Comparison of ENCODE assay signal across 1 cellular context in genomic region chr19:12669272-12670158, GRCh38.
TF ChIP-seq lines count a peak whose summit lies in the region.

No MANE protein-coding gene starts in this region.

TF ChIP-seq in HepG2, 621 proteins besides CTCF, POLR2A, EP300 and RAD21 (continued from another document and continues in another):
- TF ChIP-seq HNF1A (IDR thresholded peaks at IDR 0.05; ENCODE audit: low read depth) (0 out of 2 replicates have a peak, but pooled peaks have one; percentile 21), HNF1A (CRISPR knock-in tag; IDR thresholded peaks at IDR 0.05; ENCODE audit: borderline replicate concordance) (no peak; the same call in 1 of the 2 replicates), ZNF709 (CRISPR knock-in tag; IDR thresholded peaks at IDR 0.05) (no peak), WIZ (CRISPR knock-in tag; IDR thresholded peaks at IDR 0.05) (0 out of 2 replicates have a peak, but pooled peaks have one; percentile 20), ZBTB26 (CRISPR knock-in tag; IDR thresholded peaks at IDR 0.05; ENCODE audit: borderline replicate concordance) (no peak), SNAI1 (CRISPR knock-in tag; IDR thresholded peaks at IDR 0.05; ENCODE audit: borderline replicate concordance) (no peak; the same call in 1 of the 2 replicates), RFXANK (CRISPR knock-in tag; IDR thresholded peaks at IDR 0.05) (0 out of 2 replicates have a peak, but pooled peaks have one; percentile 31), PRMT3 (CRISPR knock-in tag; IDR thresholded peaks at IDR 0.05; ENCODE audit: borderline replicate concordance, low read depth) (no peak), ZNF607 (CRISPR knock-in tag; IDR thresholded peaks at IDR 0.05; ENCODE audit: borderline replicate concordance) (peak; percentile 82; the same call in 1 of the 2 replicates), HNF4G (IDR thresholded peaks at IDR 0.05; ENCODE audit: borderline replicate concordance, low read depth, low read length) (no peak), HNF4G (CRISPR knock-in tag; IDR thresholded peaks at IDR 0.05; ENCODE audit: borderline replicate concordance, low read depth) (no peak), SUZ12 (IDR thresholded peaks at IDR 0.05; ENCODE audit: low read depth, low read length) (no peak), ZBTB37 (CRISPR knock-in tag; IDR thresholded peaks at IDR 0.05) (0 out of 2 replicates have a peak, but pooled peaks have one; percentile 22), ZNF772 (CRISPR knock-in tag; IDR thresholded peaks at IDR 0.05) (peak; percentile 51), AHDC1 (CRISPR knock-in tag; IDR thresholded peaks at IDR 0.05; ENCODE audit: borderline replicate concordance) (no peak), POLR2AphosphoS5 (IDR thresholded peaks at IDR 0.05; ENCODE audit: low read depth, low read length) (peak; percentile 83), MIXL1 (CRISPR knock-in tag; IDR thresholded peaks at IDR 0.05) (peak; percentile 31; the same call in 1 of the 2 replicates), ZNF746 (CRISPR knock-in tag; IDR thresholded peaks at IDR 0.05) (no peak), DPF2 (CRISPR knock-in tag; IDR thresholded peaks at IDR 0.05; ENCODE audit: borderline replicate concordance, low read depth) (no peak), ZMYM4 (CRISPR knock-in tag; IDR thresholded peaks at IDR 0.05) (no peak; the same call in none of the 2 replicates), PHB2 (IDR thresholded peaks at IDR 0.05; ENCODE audit: partially characterized antibody) (no peak), ARID4A (CRISPR knock-in tag; IDR thresholded peaks at IDR 0.05; ENCODE audit: borderline replicate concordance) (peak; percentile 93), SPEN (CRISPR knock-in tag; IDR thresholded peaks at IDR 0.05; ENCODE audit: low read depth) (peak; percentile 85), PCBP1 (IDR thresholded peaks at IDR 0.05; ENCODE audit: borderline replicate concordance, low read depth, low read length) (0 out of 2 replicates have a peak, but pooled peaks have one; percentile 35), ZNF703 (CRISPR knock-in tag; IDR thresholded peaks at IDR 0.05; ENCODE audit: borderline replicate concordance) (no peak), IRX3 (CRISPR knock-in tag; IDR thresholded peaks at IDR 0.05; ENCODE audit: borderline replicate concordance, low read depth) (no peak), MEF2D (CRISPR knock-in tag; IDR thresholded peaks at IDR 0.05) (no peak; the same call in 1 of the 2 replicates), ZSCAN30 (CRISPR knock-in tag; IDR thresholded peaks at IDR 0.05) (no peak), IRF1 (CRISPR knock-in tag; IDR thresholded peaks at IDR 0.05; ENCODE audit: low read depth) (peak; percentile 50; the same call in 1 of the 2 replicates), SP5 (CRISPR knock-in tag; IDR thresholded peaks at IDR 0.05; ENCODE audit: borderline replicate concordance, low read depth) (peak; percentile 24; the same call in 1 of the 2 replicates), ZNF841 (CRISPR knock-in tag; IDR thresholded peaks at IDR 0.05; ENCODE audit: borderline replicate concordance) (0 out of 2 replicates have a peak, but pooled peaks have one; percentile 9), IRF9 (CRISPR knock-in tag; IDR thresholded peaks at IDR 0.05; ENCODE audit: borderline replicate concordance) (peak; percentile 38; the same call in 1 of the 2 replicates), RARG (CRISPR knock-in tag; IDR thresholded peaks at IDR 0.05; ENCODE audit: low read depth) (no peak), SNAPC2 (CRISPR knock-in tag; IDR thresholded peaks at IDR 0.05) (no peak), AGO1 (IDR thresholded peaks at IDR 0.05; ENCODE audit: low read depth, low read length, poor library complexity, severe bottlenecking) (peak; percentile 73), ZNF615 (CRISPR knock-in tag; IDR thresholded peaks at IDR 0.05; ENCODE audit: borderline replicate concordance) (no peak), ZNF235 (CRISPR knock-in tag; IDR thresholded peaks at IDR 0.05; ENCODE audit: borderline replicate concordance) (0 out of 2 replicates have a peak, but pooled peaks have one; percentile 25), ZBTB44 (CRISPR knock-in tag; IDR thresholded peaks at IDR 0.05) (no peak), ZNF563 (CRISPR knock-in tag; IDR thresholded peaks at IDR 0.05) (peak; percentile 66; the same call in 1 of the 2 replicates)
